8 cellular contexts compared by ENCODE assay signal in the genomic region with DNA sequence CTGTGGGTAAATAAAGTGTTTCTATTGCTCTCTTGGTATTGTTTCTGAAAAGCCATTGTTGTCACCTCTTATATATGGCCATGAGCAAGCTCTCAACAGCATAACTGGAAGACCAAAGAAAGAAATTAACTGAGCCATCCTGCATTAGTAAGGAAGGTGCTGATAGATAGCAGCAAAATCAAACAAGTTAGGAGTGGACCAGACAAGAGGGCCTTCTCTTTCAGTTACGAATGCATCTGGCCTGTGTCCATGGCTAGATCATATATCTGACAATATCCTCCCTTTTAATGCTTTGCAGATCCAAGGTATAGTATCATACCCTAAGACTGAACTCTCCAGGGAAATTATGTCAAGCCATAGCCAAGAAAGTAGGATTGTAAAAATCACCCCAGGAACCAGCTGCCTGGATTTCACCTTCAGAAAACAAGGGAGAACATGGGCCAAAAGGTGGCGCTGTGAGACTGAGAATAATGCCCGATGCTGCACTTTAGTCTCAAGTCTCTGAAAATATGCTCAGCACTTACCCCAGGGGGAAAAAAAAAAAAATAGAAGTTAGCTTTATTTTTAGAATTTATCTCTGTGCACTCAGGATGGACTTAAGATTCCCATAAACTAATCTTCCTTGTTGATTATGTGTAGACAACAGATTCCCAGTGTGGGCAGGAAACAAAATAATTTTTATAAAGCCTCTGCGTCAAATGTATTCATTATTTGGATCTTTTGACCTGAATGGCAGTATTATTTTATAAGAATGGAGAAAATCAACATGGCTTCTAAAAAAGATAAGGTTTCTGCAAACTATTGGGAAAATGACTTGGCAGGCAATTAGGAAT.
DNase-seq lines count a peak whose midpoint lies in the region; ATAC-seq and TF ChIP-seq lines count a peak whose summit lies in the region.

No MANE protein-coding gene starts in this region.

- H3K27me3 ChIP-seq in adrenal gland: no peaks in the 10 kb centered on the region

- TF ChIP-seq CTCF in adrenal gland (IDR thresholded peaks at IDR 0.05) (peak; percentile 61 to 89 (median 81)), retinal pigment epithelial cell (conservative IDR thresholded peaks at IDR 0.05; ENCODE audit: low read depth, low read length) (peak; percentile 82)

- H3K27ac ChIP-seq in adrenal gland: no peak overlapping the region

- intact Hi-C loops in adrenal gland (cut with DNase I) (loop anchor here (5.0 to 10.0 kb wide), 5 partner anchors 120 to 663 kb away; no protein-coding TSS in a partner anchor), left cardiac atrium (cut with DNase I) (loop anchor here (2.0 to 10.0 kb wide), 7 partner anchors 115 to 783 kb away; no protein-coding TSS in a partner anchor)

- no peaks in the 10 kb centered on the region for H3K4me1 ChIP-seq in adrenal gland (replicated peaks in 1 of 2)

- peak; percentile 83 to 91 for ATAC-seq in left cardiac atrium
- no peak for ATAC-seq in GM18498 (IDR thresholded peaks at IDR 0.05; ENCODE audit: unreplicated experiment)

- H3K4me3 ChIP-seq in adrenal gland (no peak overlapping the region), retinal pigment epithelial cell (ENCODE audit: low read length) (no peak overlapping the region)

- DNase-seq in COLO829 (ENCODE audit: low spot score) (peak; percentile 81), GOT3 (lab: John Stamatoyannopoulos, UW) (peak; percentile 16), NCI-H1092 treated with DMSO at 0.1 percent for 48 hours (lab: John Stamatoyannopoulos, UW) (peak; percentile 80), T follicular helper cell (ENCODE audit: low read depth) (peak; percentile 78), adrenal gland (peak; percentile 69 to 94 (median 83)), left cardiac atrium (peak; percentile 85), retinal pigment epithelial cell (ENCODE audit: low read depth) (peak; percentile 46)

- H3K36me3 ChIP-seq in adrenal gland (replicated peaks in 1 of 2): no peaks in the 10 kb centered on the region

- no peak for TF ChIP-seq POLR2A in adrenal gland (IDR thresholded peaks at IDR 0.05)

- no peaks in the 10 kb centered on the region for H3K9me3 ChIP-seq in adrenal gland (replicated peaks in 1 of 3)

- 40 to 44% (median 44%) methylated on average over 4 of the region's 4 CpGs for WGBS in adrenal gland, 4 donors

Comparison
In these comparisons a context has a peak if more than half of its experiments do, and no peak if none do; other contexts are left out.
1. DNase-seq: peak in every context shown above with its lines; median percentile 85 in left cardiac atrium; 83 in adrenal gland; 81 in COLO829; 80 in NCI-H1092 treated with DMSO at 0.1 percent for 48 hours; 78 in T follicular helper cell; 46 in retinal pigment epithelial cell; 16 in GOT3.